ENCODE assay signal across 29 cellular contexts in the genomic region with DNA sequence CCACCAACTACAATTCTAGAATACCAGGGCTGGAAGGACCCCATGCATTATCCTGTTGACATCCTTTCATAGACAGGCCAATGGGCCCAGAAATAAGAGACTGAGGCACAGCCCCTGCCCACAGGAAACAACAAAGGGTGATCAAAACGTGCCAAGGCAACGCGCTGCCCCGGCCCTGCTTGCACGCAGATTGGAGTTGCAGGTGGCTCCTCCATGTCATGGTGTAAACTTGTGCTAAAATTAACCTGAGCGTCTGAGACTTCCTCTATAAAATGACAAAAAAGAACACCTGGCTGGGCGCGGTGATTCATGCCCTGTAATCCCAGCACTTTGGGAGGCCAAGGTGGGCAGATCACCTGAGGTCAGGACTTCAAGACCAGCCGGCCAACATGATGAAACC.
"Had no signal": no experiment of that assay in that cellular context is flagged by ENCODE, and none has a peak within 500 bp of the region (broad histone marks: within the 10 kb centered on the region; RNA-seq: fewer than 3 reads in every experiment).

No MANE protein-coding gene starts in this region.

- H3K4me3 Mint-ChIP-seq: activated naive CD8-positive, alpha-beta T cell treated with anti-CD3 and anti-CD28 coated beads for 36 hours; activated T-cell treated with anti-CD3 and anti-CD28 coated beads, Interleukin-2, amount 50 U/mL, for 72 hours; stimulated activated effector memory CD8-positive, alpha-beta T cell treated with anti-CD3 and anti-CD28 coated beads, Interleukin-12 subunit alpha, Interleukin-12 subunit beta, amount 100 ng/mL, for 72 hours; T-helper 17 cell had no signal

- ATAC-seq: body of pancreas; naive thymus-derived CD4-positive, alpha-beta T cell; sciatic nerve; T-helper 17 cell had no signal

- H3K27me3 ChIP-seq: adrenal gland, body of pancreas, ovary, thyroid gland, upper lobe of left lung had no signal

- DNase-seq: activated CD4-positive, alpha-beta T cell treated with anti-CD3 and anti-CD28 coated beads, Interleukin-2, amount 50 U/mL, for 1 hour; activated effector memory CD4-positive, alpha-beta T cell treated with Interleukin-2 at 50 U/mL for 16 hours; activated naive CD4-positive, alpha-beta T cell treated with Interleukin-2 at 50 U/mL for 16 hours; activated naive CD8-positive, alpha-beta T cell treated with anti-CD3 and anti-CD28 coated beads for 36 hours; activated T-cell treated with anti-CD3 and anti-CD28 coated beads for 4 hours; activated T-cell treated with anti-CD3 and anti-CD28 coated beads, Interleukin-2, amount 50 U/mL, for 72 hours; aorta; body of pancreas; dermis blood vessel endothelial cell; effector CD4-positive, alpha-beta T cell; esophagus squamous epithelium; foreskin melanocyte; left ventricle myocardium inferior; naive thymus-derived CD4-positive, alpha-beta T cell; ovary; retina; stimulated activated CD4-positive, alpha-beta T cell treated with anti-CD3 and anti-CD28 coated beads, Interleukin-4, amount 100 ng/mL, for 24 hours; stomach; T-helper 17 cell; T1000; thyroid gland; upper lobe of left lung had no signal

- H3K36me3 ChIP-seq: adrenal gland, esophagus squamous epithelium, left ventricle myocardium inferior, ovary, thyroid gland had no signal

- H3K9me3 ChIP-seq: adrenal gland, body of pancreas, esophagus squamous epithelium, left ventricle myocardium inferior, ovary, stomach, thyroid gland, upper lobe of left lung had no signal

- H3K27ac ChIP-seq: adrenal gland, body of pancreas, epithelial cell of prostate, esophagus squamous epithelium, left ventricle myocardium inferior, ovary, skin epidermis, stomach, thyroid gland, upper lobe of left lung had no signal

- H3K9me3 Mint-ChIP-seq: activated naive CD8-positive, alpha-beta T cell treated with anti-CD3 and anti-CD28 coated beads for 36 hours; activated T-cell treated with anti-CD3 and anti-CD28 coated beads, Interleukin-2, amount 50 U/mL, for 72 hours; stimulated activated effector memory CD8-positive, alpha-beta T cell treated with anti-CD3 and anti-CD28 coated beads, Interleukin-12 subunit alpha, Interleukin-12 subunit beta, amount 100 ng/mL, for 72 hours had no signal

- H3K4me3 ChIP-seq: adrenal gland, body of pancreas, esophagus squamous epithelium, left ventricle myocardium inferior, lung, ovary, skin epidermis, stomach, thyroid gland, upper lobe of left lung had no signal

- H3K27ac Mint-ChIP-seq: activated naive CD8-positive, alpha-beta T cell treated with anti-CD3 and anti-CD28 coated beads for 36 hours; activated T-cell treated with anti-CD3 and anti-CD28 coated beads, Interleukin-2, amount 50 U/mL, for 72 hours; naive thymus-derived CD4-positive, alpha-beta T cell; progenitor cell of endocrine pancreas; T-helper 17 cell had no signal
